ENCODE assay signal across 1 cellular context in genomic region chr17:82457790-82458129, GRCh38.
TF ChIP-seq lines count a peak whose summit lies in the region.

No MANE protein-coding gene starts in this region.

TF ChIP-seq in IMR-90, 13 proteins besides CTCF, POLR2A, EP300 and RAD21 (continued from another document):
- no peak for TF ChIP-seq ELK1 (IDR thresholded peaks at IDR 0.05; ENCODE audit: borderline replicate concordance, low read depth, low read length)
- no peak for TF ChIP-seq CEBPB (IDR thresholded peaks at IDR 0.05; ENCODE audit: low read depth, low read length)
- no peak for TF ChIP-seq FOS (IDR thresholded peaks at IDR 0.05; ENCODE audit: low read depth, low read length)
- TF ChIP-seq, protein P1, sequence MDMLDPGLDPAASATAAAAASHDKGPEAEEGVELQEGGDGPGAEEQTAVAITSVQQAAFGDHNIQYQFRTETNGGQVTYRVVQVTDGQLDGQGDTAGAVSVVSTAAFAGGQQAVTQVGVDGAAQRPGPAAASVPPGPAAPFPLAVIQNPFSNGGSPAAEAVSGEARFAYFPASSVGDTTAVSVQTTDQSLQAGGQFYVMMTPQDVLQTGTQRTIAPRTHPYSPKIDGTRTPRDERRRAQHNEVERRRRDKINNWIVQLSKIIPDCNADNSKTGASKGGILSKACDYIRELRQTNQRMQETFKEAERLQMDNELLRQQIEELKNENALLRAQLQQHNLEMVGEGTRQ (IDR thresholded peaks at IDR 0.05; ENCODE audit: low read depth, low read length): no peak
- TF ChIP-seq SMC3 (IDR thresholded peaks at IDR 0.05; ENCODE audit: low read depth, low read length): no peak
- TF ChIP-seq MAFK (IDR thresholded peaks at IDR 0.05; ENCODE audit: low read depth, low read length): no peak
- no peak for TF ChIP-seq MXI1 (IDR thresholded peaks at IDR 0.05; ENCODE audit: borderline replicate concordance, low read depth, low read length)
- no peak for TF ChIP-seq RFX5 (IDR thresholded peaks at IDR 0.05; ENCODE audit: low read depth, low read length)
